In genomic region chr5:50667079-50667652, GRCh38 we compare ENCODE assay signal across 8 cellular contexts. TPM values are rescaled to one million over a fixed set of nuclear protein-coding genes. Genes with fewer than 3 reads are reported as not detected.
DNase-seq lines count a peak whose midpoint lies in the region; ATAC-seq, FAIRE-seq and TF ChIP-seq lines count a peak whose summit lies in the region.

No MANE protein-coding gene starts in this region.

- H3K36me3 Mint-ChIP-seq in activated naive CD4-positive, alpha-beta T cell treated with anti-CD3 and anti-CD28 coated beads for 36 hours (ENCODE audit: low read depth): peaks cover 5% of the 10 kb centered on the region

- peak overlapping the region; percentile 99 for H3K27ac Mint-ChIP-seq in activated naive CD4-positive, alpha-beta T cell treated with anti-CD3 and anti-CD28 coated beads for 36 hours

- peaks cover 5 to 17% (median 8%) of the 10 kb centered on the region in 3 donors for H3K4me1 ChIP-seq in pancreas

- ATAC-seq in HG02938 (IDR thresholded peaks at IDR 0.05; ENCODE audit: unreplicated experiment) (peak; percentile 49), Right ventricle myocardium inferior (peak; percentile 79), pancreas (peak; percentile 79 to 90 (median 84))

- no peaks in the 10 kb centered on the region for H3K36me3 ChIP-seq in pancreas

- 0% methylated on average over 27 to 43 of the region's 43 CpGs for WGBS in pancreas, 2 donors

- H3K27me3 Mint-ChIP-seq in activated naive CD4-positive, alpha-beta T cell treated with anti-CD3 and anti-CD28 coated beads for 36 hours (ENCODE audit: low read depth): no peaks in the 10 kb centered on the region

- CTCF ChIA-PET in activated naive CD4-positive, alpha-beta T cell treated with anti-CD3 and anti-CD28 coated beads for 36 hours (lab: Charles Lee): interaction anchor here (1.0 to 1.2 kb wide), 3 partner anchors 26 to 228 kb away, joined by 3 read pairs; no protein-coding TSS in a partner anchor

- no peaks in the 10 kb centered on the region for H3K9me3 Mint-ChIP-seq in activated naive CD4-positive, alpha-beta T cell treated with anti-CD3 and anti-CD28 coated beads for 36 hours

- no peak for FAIRE-seq in pancreas (lab: Jason Lieb, UNC)

- H3K27me3 ChIP-seq in pancreas: no peaks in the 10 kb centered on the region

- H3K4me3 Mint-ChIP-seq in activated naive CD4-positive, alpha-beta T cell treated with anti-CD3 and anti-CD28 coated beads for 36 hours: peak overlapping the region; percentile 89

- H3K4me1 Mint-ChIP-seq in activated naive CD4-positive, alpha-beta T cell treated with anti-CD3 and anti-CD28 coated beads for 36 hours (ENCODE audit: low read depth): peaks cover 30% of the 10 kb centered on the region

- no peak for TF ChIP-seq CTCF in pancreas (IDR thresholded peaks at IDR 0.05)

- intact Hi-C loops in activated naive CD4-positive, alpha-beta T cell treated with anti-CD3 and anti-CD28 coated beads for 36 hours (cut with micrococcal nuclease): no loop called here
- intact Hi-C loops in Right ventricle myocardium inferior (cut with DNase I): no loop called here
- intact Hi-C loops in pancreas (cut with DNase I): no loop called here

- peak overlapping the region; percentile 54 to 96 (median 68) for H3K4me3 ChIP-seq in pancreas

- no peaks in the 10 kb centered on the region for H3K9me3 ChIP-seq in pancreas

- DNase-seq in stimulated activated CD8-positive, alpha-beta memory T cell treated with anti-CD3 and anti-CD28 coated beads, Interleukin-12 subunit alpha, Interleukin-12 subunit beta, amount 100 ng/mL, for 1 hour (ENCODE audit: low read depth): peak; percentile 7
- DNase-seq in stimulated activated CD8-positive, alpha-beta memory T cell treated with anti-CD3 and anti-CD28 coated beads, Interleukin-4, amount 100 ng/mL, for 48 hours: no peak
- DNase-seq in NCI-H2227 treated with DMSO at 0.1 percent for 48 hours (lab: John Stamatoyannopoulos, UW): peak; percentile 41
- peak; percentile 59 for DNase-seq in activated naive CD4-positive, alpha-beta T cell treated with anti-CD3 and anti-CD28 coated beads for 36 hours
- peak; percentile 89 for DNase-seq in Right ventricle myocardium inferior (ENCODE audit: missing footprints)
- peak; percentile 33 to 78 (median 60) for DNase-seq in pancreas
- DNase-seq in epidermal melanocyte (ENCODE audit: insufficient read length, low spot score): no peak

- H3K27ac ChIP-seq in pancreas: peak overlapping the region; percentile 87 to 96 (median 93)

RNA-seq across cellular contexts. Expression of gene PARP8, which starts 0.7 kb away (rescaled TPM):
- 10 to 100 TPM; 20.1 to 22.0 TPM for total RNA-seq in activated naive CD4-positive, alpha-beta T cell treated with anti-CD3 and anti-CD28 coated beads for 36 hours
- total RNA-seq in Right ventricle myocardium inferior: 7.7 TPM
- total RNA-seq in pancreas: 10 to 100 TPM; 12.6 to 25.0 (median 15.1) TPM
- polyA plus RNA-seq in pancreas: 1 to 10 TPM; 4.7 to 8.1 TPM

Comparison
In these comparisons a context has a peak if more than half of its experiments do, and no peak if none do; other contexts are left out.
1. DNase-seq: peak in stimulated activated CD8-positive, alpha-beta memory T cell treated with anti-CD3 and anti-CD28 coated beads, Interleukin-12 subunit alpha, Interleukin-12 subunit beta, amount 100 ng/mL, for 1 hour (single experiment), NCI-H2227 treated with DMSO at 0.1 percent for 48 hours (single experiment), activated naive CD4-positive, alpha-beta T cell treated with anti-CD3 and anti-CD28 coated beads for 36 hours (single experiment), Right ventricle myocardium inferior (single experiment) and pancreas (6 of 6); none in stimulated activated CD8-positive, alpha-beta memory T cell treated with anti-CD3 and anti-CD28 coated beads, Interleukin-4, amount 100 ng/mL, for 48 hours (single experiment) and epidermal melanocyte (single experiment).
2. Peak in every context shown above with its lines, with median percentiles within 50 percentile points of each other: ATAC-seq.